ENCODE assay signal across 20 cellular contexts in the genomic region with DNA sequence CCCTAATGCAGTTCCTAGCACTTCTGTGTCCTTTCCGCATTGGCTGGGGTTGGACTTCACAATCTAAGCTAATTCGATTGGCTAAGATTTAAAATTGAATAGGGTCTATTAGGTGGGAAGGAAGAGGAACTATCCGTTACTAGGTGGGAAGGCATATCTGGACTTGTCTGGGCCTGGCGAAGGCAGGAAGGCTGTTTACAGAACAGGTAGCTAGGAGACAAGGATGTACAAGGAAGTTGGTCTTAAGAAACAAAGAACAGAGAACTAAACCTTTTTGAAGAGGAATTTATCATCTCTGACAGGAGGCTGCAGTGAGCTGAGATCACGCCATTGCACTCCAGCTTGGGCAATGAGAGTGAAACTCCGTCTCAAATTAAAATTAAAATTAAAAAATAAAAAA.
"Had no signal": no experiment of that assay in that cellular context is flagged by ENCODE, and none has a peak within 500 bp of the region (broad histone marks: within the 10 kb centered on the region; RNA-seq: fewer than 3 reads in every experiment).

No MANE protein-coding gene starts in this region.

- H2AFZ ChIP-seq: hepatocyte had no signal

- FAIRE-seq: endothelial cell of umbilical vein had no signal

- H3K4me3 ChIP-seq: coronary artery, hepatocyte, lung, testis, tibial nerve had no signal

- DNase-seq: effector CD4-positive, alpha-beta T cell; endodermal cell; foreskin melanocyte; head of caudate nucleus; left colon; left ventricle myocardium superior; naive thymus-derived CD4-positive, alpha-beta T cell; nephron progenitor cell; posterior cingulate gyrus; stimulated activated CD4-positive, alpha-beta T cell treated with anti-CD3 and anti-CD28 coated beads, Interleukin-2, amount 100 ng/mL, for 24 hours; stimulated activated CD4-positive, alpha-beta T cell treated with anti-CD3 and anti-CD28 coated beads, Interleukin-4, amount 100 ng/mL, for 4 hours; stimulated activated naive B cell treated with anti-CD40 and anti-IgM and Interleukin-4, amounts not matched to agents 10 μg/mL and 1 μg/mL and 100 μg/mL, for 72 hours; stimulated activated naive CD8-positive, alpha-beta T cell treated with anti-CD3 and anti-CD28 coated beads, Interleukin-15, amount 100 ng/mL, for 72 hours; testis had no signal

- H3K4me1 Mint-ChIP-seq: nephron progenitor cell; stimulated activated naive B cell treated with anti-CD40 and anti-IgM and Interleukin-4, amounts not matched to agents 10 μg/mL and 1 μg/mL and 100 μg/mL, for 72 hours had no signal

- H3K79me2 ChIP-seq: hepatocyte had no signal

- H3K27me3 ChIP-seq: hepatocyte, testis, tibial nerve had no signal

- H3K27ac ChIP-seq: coronary artery, hepatocyte, testis, tibial nerve had no signal

- H3K27ac Mint-ChIP-seq: endodermal cell; naive thymus-derived CD4-positive, alpha-beta T cell; nephron progenitor cell; stimulated activated naive B cell treated with anti-CD40 and anti-IgM and Interleukin-4, amounts not matched to agents 10 μg/mL and 1 μg/mL and 100 μg/mL, for 72 hours had no signal

- H3K36me3 Mint-ChIP-seq: stimulated activated naive B cell treated with anti-CD40 and anti-IgM and Interleukin-4, amounts not matched to agents 10 μg/mL and 1 μg/mL and 100 μg/mL, for 72 hours had no signal

- ATAC-seq: left colon; left ventricle myocardium superior; naive thymus-derived CD4-positive, alpha-beta T cell; sciatic nerve; stimulated activated naive B cell treated with anti-CD40 and anti-IgM and Interleukin-4, amounts not matched to agents 10 μg/mL and 1 μg/mL and 100 μg/mL, for 72 hours; stimulated activated naive CD8-positive, alpha-beta T cell treated with anti-CD3 and anti-CD28 coated beads, Interleukin-15, amount 100 ng/mL, for 72 hours had no signal

- H3K4me2 ChIP-seq: hepatocyte had no signal

- H3K4me1 ChIP-seq: testis had no signal

- H3K9me3 Mint-ChIP-seq: nephron progenitor cell; stimulated activated naive B cell treated with anti-CD40 and anti-IgM and Interleukin-4, amounts not matched to agents 10 μg/mL and 1 μg/mL and 100 μg/mL, for 72 hours; stimulated activated naive CD8-positive, alpha-beta T cell treated with anti-CD3 and anti-CD28 coated beads, Interleukin-15, amount 100 ng/mL, for 72 hours had no signal

- H3K9me3 ChIP-seq: testis, tibial nerve had no signal

- H3K4me3 Mint-ChIP-seq: endodermal cell; naive thymus-derived CD4-positive, alpha-beta T cell; nephron progenitor cell; stimulated activated naive B cell treated with anti-CD40 and anti-IgM and Interleukin-4, amounts not matched to agents 10 μg/mL and 1 μg/mL and 100 μg/mL, for 72 hours; stimulated activated naive CD8-positive, alpha-beta T cell treated with anti-CD3 and anti-CD28 coated beads, Interleukin-15, amount 100 ng/mL, for 72 hours had no signal
